ENCODE assay signal across 19 cellular contexts in genomic region chr10:101656915-101657314, GRCh38. TPM values are rescaled to one million over a fixed set of nuclear protein-coding genes. Genes with fewer than 3 reads are reported as not detected.
DNase-seq lines count a peak whose midpoint lies in the region; ATAC-seq and TF ChIP-seq lines count a peak whose summit lies in the region.
"Had no signal": no experiment of that assay in that cellular context is flagged by ENCODE, and none has a peak within 500 bp of the region (broad histone marks: within the 10 kb centered on the region; RNA-seq: fewer than 3 reads in every experiment).

No MANE protein-coding gene starts in this region.

- H3K27me3 Mint-ChIP-seq in activated naive CD4-positive, alpha-beta T cell treated with anti-CD3 and anti-CD28 coated beads, Interleukin-2, amount 50 U/mL, for 24 hours: no peaks in the 10 kb centered on the region
- no peaks in the 10 kb centered on the region for H3K27me3 Mint-ChIP-seq in activated naive CD4-positive, alpha-beta T cell treated with anti-CD3 and anti-CD28 coated beads, Interleukin-2, amount 10 ng/mL, durations not matched to agents 7 days and 5 days
- H3K27me3 Mint-ChIP-seq in T-helper 17 cell: no peaks in the 10 kb centered on the region
- H3K27me3 Mint-ChIP-seq: CD4-positive, alpha-beta T cell; CD8-positive, alpha-beta memory T cell had no signal

- H3K4me1 ChIP-seq in cardiac muscle cell (ENCODE audit: low read depth): peaks cover 29% of the 10 kb centered on the region
- H3K4me1 ChIP-seq in left ventricle myocardium inferior: peaks cover 18% of the 10 kb centered on the region
- peaks cover 1% of the 10 kb centered on the region for H3K4me1 ChIP-seq in right cardiac atrium (ENCODE audit: control insufficient read depth, insufficient read depth, low read length)
- H3K4me1 ChIP-seq: BE2C; BLaER1 treated with 17β-estradiol and CSF1 and Interleukin-3, amounts not matched to agents 10 nM and 100 nM had no signal

- H3K9me3 Mint-ChIP-seq in activated naive CD4-positive, alpha-beta T cell treated with anti-CD3 and anti-CD28 coated beads, Interleukin-2, amount 50 U/mL, for 24 hours: no peaks in the 10 kb centered on the region
- no peaks in the 10 kb centered on the region for H3K9me3 Mint-ChIP-seq in activated naive CD4-positive, alpha-beta T cell treated with anti-CD3 and anti-CD28 coated beads, Interleukin-2, amount 10 ng/mL, durations not matched to agents 7 days and 5 days
- H3K9me3 Mint-ChIP-seq: CD14-positive monocyte; CD4-positive, alpha-beta T cell; CD8-positive, alpha-beta memory T cell; HFFc6 had no signal

- H3K36me3 Mint-ChIP-seq in activated naive CD4-positive, alpha-beta T cell treated with anti-CD3 and anti-CD28 coated beads, Interleukin-2, amount 50 U/mL, for 24 hours: peaks cover 9% of the 10 kb centered on the region
- peaks cover 29% of the 10 kb centered on the region for H3K36me3 Mint-ChIP-seq in activated naive CD4-positive, alpha-beta T cell treated with anti-CD3 and anti-CD28 coated beads, Interleukin-2, amount 10 ng/mL, durations not matched to agents 7 days and 5 days
- H3K36me3 Mint-ChIP-seq in T-helper 17 cell (ENCODE audit: low read depth): peaks cover 2% of the 10 kb centered on the region

- 65% methylated on average over 2 of the region's 2 CpGs for WGBS in right cardiac atrium

- peak overlapping the region; percentile 17 for H3K27ac Mint-ChIP-seq in activated naive CD4-positive, alpha-beta T cell treated with anti-CD3 and anti-CD28 coated beads, Interleukin-2, amount 50 U/mL, for 24 hours
- H3K27ac Mint-ChIP-seq in activated naive CD4-positive, alpha-beta T cell treated with anti-CD3 and anti-CD28 coated beads, Interleukin-2, amount 10 ng/mL, durations not matched to agents 7 days and 5 days: no peak overlapping the region
- no peak overlapping the region for H3K27ac Mint-ChIP-seq in T-helper 17 cell
- H3K27ac Mint-ChIP-seq: CD4-positive, alpha-beta T cell; HFFc6 had no signal

- H3K27me3 ChIP-seq in cardiac muscle cell (no peaks in the 10 kb centered on the region), left ventricle myocardium inferior (ENCODE audit: low read depth) (no peaks in the 10 kb centered on the region), right cardiac atrium (ENCODE audit: control insufficient read depth, insufficient read depth) (no peaks in the 10 kb centered on the region)
- H3K27me3 ChIP-seq: BE2C; BLaER1 treated with 17β-estradiol and CSF1 and Interleukin-3, amounts not matched to agents 10 nM and 100 nM had no signal

- H3K36me3 ChIP-seq in cardiac muscle cell (no peaks in the 10 kb centered on the region), left ventricle myocardium inferior (peaks cover 51% of the 10 kb centered on the region)
- H3K36me3 ChIP-seq: BE2C had no signal

- H3K4me3 ChIP-seq in cardiac muscle cell (no peak overlapping the region), left ventricle myocardium inferior (no peak overlapping the region), right cardiac atrium (ENCODE audit: low read length) (no peak overlapping the region)
- H3K4me3 ChIP-seq: BLaER1 treated with 17β-estradiol and CSF1 and Interleukin-3, amounts not matched to agents 10 nM and 100 nM; HAP-1 had no signal

- peaks cover 4% of the 10 kb centered on the region for H3K4me1 Mint-ChIP-seq in activated naive CD4-positive, alpha-beta T cell treated with anti-CD3 and anti-CD28 coated beads, Interleukin-2, amount 50 U/mL, for 24 hours
- H3K4me1 Mint-ChIP-seq in activated naive CD4-positive, alpha-beta T cell treated with anti-CD3 and anti-CD28 coated beads, Interleukin-2, amount 10 ng/mL, durations not matched to agents 7 days and 5 days: no peaks in the 10 kb centered on the region
- H3K4me1 Mint-ChIP-seq in T-helper 17 cell: peaks cover 18% of the 10 kb centered on the region
- H3K4me1 Mint-ChIP-seq: CD14-positive monocyte had no signal

- no peak for DNase-seq in activated naive CD4-positive, alpha-beta T cell treated with anti-CD3 and anti-CD28 coated beads, Interleukin-2, amount 10 ng/mL, durations not matched to agents 7 days and 5 days
- DNase-seq in cardiac muscle cell (ENCODE audit: low read depth in 1 of 2, low spot score in 1 of 2): peak; percentile 25 to 63
- no peak for DNase-seq in left ventricle myocardium inferior
- peak in 2 of 3 donors; percentile 36 to 52 for DNase-seq in right cardiac atrium
- DNase-seq in inferior parietal cortex (ENCODE audit: extremely low spot score): no peak
- no peak for DNase-seq in T-helper 17 cell
- DNase-seq: BE2C; CD4-positive, alpha-beta T cell; CD8-positive, alpha-beta memory T cell; DMS 273 treated with DMSO at 0.1 percent for 48 hours; DMS79; GF-D8; GOT3; HFFc6 had no signal

- no peak overlapping the region for H3K4me3 Mint-ChIP-seq in activated naive CD4-positive, alpha-beta T cell treated with anti-CD3 and anti-CD28 coated beads, Interleukin-2, amount 50 U/mL, for 24 hours
- H3K4me3 Mint-ChIP-seq in activated naive CD4-positive, alpha-beta T cell treated with anti-CD3 and anti-CD28 coated beads, Interleukin-2, amount 10 ng/mL, durations not matched to agents 7 days and 5 days: no peak overlapping the region
- H3K4me3 Mint-ChIP-seq in T-helper 17 cell: no peak overlapping the region
- H3K4me3 Mint-ChIP-seq: CD14-positive monocyte; CD4-positive, alpha-beta T cell; CD8-positive, alpha-beta memory T cell; HFFc6 had no signal

- ATAC-seq in right cardiac atrium (peak; percentile 66 to 73), T-helper 17 cell (no peak)

- CTCF ChIA-PET in activated naive CD4-positive, alpha-beta T cell treated with anti-CD3 and anti-CD28 coated beads, Interleukin-2, amount 10 ng/mL, durations not matched to agents 7 days and 5 days (lab: Charles Lee): interaction anchor here (0.9 to 1.3 kb wide), 2 partner anchors 9 to 13 kb away, joined by 3 read pairs; no protein-coding TSS in a partner anchor

- no peak for TF ChIP-seq CTCF in cardiac muscle cell (IDR thresholded peaks at IDR 0.05; ENCODE audit: low read depth, low read length)
- no peak for TF ChIP-seq CTCF in left ventricle myocardium inferior (IDR thresholded peaks at IDR 0.05; ENCODE audit: borderline replicate concordance)

- intact Hi-C loops in left ventricle myocardium inferior (cut with micrococcal nuclease) (no loop called here), right cardiac atrium (cut with DNase I) (no loop called here)

- H3K27ac ChIP-seq in cardiac muscle cell: peak overlapping the region; percentile 2
- H3K27ac ChIP-seq in left ventricle myocardium inferior (replicated peaks): no peak overlapping the region
- H3K27ac ChIP-seq in right cardiac atrium (ENCODE audit: low read length): no peak overlapping the region
- H3K27ac ChIP-seq: 22Rv1; BLaER1 treated with 17β-estradiol and CSF1 and Interleukin-3, amounts not matched to agents 10 nM and 100 nM had no signal

- no peaks in the 10 kb centered on the region for H3K9me3 ChIP-seq in cardiac muscle cell (ENCODE audit: low read depth)
- H3K9me3 ChIP-seq in left ventricle myocardium inferior (replicated peaks): no peaks in the 10 kb centered on the region
- H3K9me3 ChIP-seq in right cardiac atrium (ENCODE audit: control insufficient read depth, low read length): no peaks in the 10 kb centered on the region
- no peaks in the 10 kb centered on the region for H3K9me3 ChIP-seq in T-helper 17 cell (ENCODE audit: control insufficient read depth, low read length, poor library complexity, severe bottlenecking)
- H3K9me3 ChIP-seq: BE2C; BLaER1 treated with 17β-estradiol and CSF1 and Interleukin-3, amounts not matched to agents 10 nM and 100 nM; HAP-1 had no signal

RNA-seq across cellular contexts. Expression of gene FBXW4, which starts 38.1 kb away (rescaled TPM):
- total RNA-seq in cardiac muscle cell: 58.2 and 72.0 TPM in 2 replicates
- polyA plus RNA-seq in cardiac muscle cell: 18.8 and 19.6 TPM in 2 replicates
- 99.1 TPM for total RNA-seq in left ventricle myocardium inferior
- 100 to 1,000 TPM; 115 to 144 (median 125) TPM for total RNA-seq in right cardiac atrium
- 81.8 TPM for polyA plus RNA-seq in right cardiac atrium
- total RNA-seq in T-helper 17 cell: 10 to 100 TPM; 64.5 to 74.1 TPM

Comparison
In these comparisons a context has a peak if more than half of its experiments do, and no peak if none do; other contexts are left out.
1. DNase-seq: peak in cardiac muscle cell (2 of 2) and right cardiac atrium (2 of 3); none in activated naive CD4-positive, alpha-beta T cell treated with anti-CD3 and anti-CD28 coated beads, Interleukin-2, amount 10 ng/mL, durations not matched to agents 7 days and 5 days (single experiment), left ventricle myocardium inferior (single experiment), inferior parietal cortex (single experiment) and T-helper 17 cell (0 of 3).